8 cellular contexts compared by ENCODE assay signal in genomic region chr11:406796-407650, GRCh38. TPM values are rescaled to one million over a fixed set of nuclear protein-coding genes. Genes with fewer than 3 reads are reported as not detected.
DNase-seq lines count a peak whose midpoint lies in the region; ATAC-seq, FAIRE-seq and TF ChIP-seq lines count a peak whose summit lies in the region.

No MANE protein-coding gene starts in this region.

- ATAC-seq in GM21367 (IDR thresholded peaks at IDR 0.05; ENCODE audit: unreplicated experiment): peak; percentile 61
- peak; percentile 93 for ATAC-seq in GM12878

- H2AFZ ChIP-seq in GM12878 (ENCODE audit: control insufficient read depth, low read depth, low read length): peak overlapping the region; percentile 68

- H3K9me3 ChIP-seq in GM12878 (replicated peaks; ENCODE audit: control insufficient read depth, insufficient read depth, low read length): no peaks in the 10 kb centered on the region
- no peaks in the 10 kb centered on the region for H3K9me3 ChIP-seq in iPS-18a (ENCODE audit: control insufficient read depth, low read depth, low read length)

- H3K4me2 ChIP-seq in GM12878 (ENCODE audit: control insufficient read depth, insufficient read depth): peak overlapping the region; percentile 81

- no peaks in the 10 kb centered on the region for H3K79me2 ChIP-seq in GM12878 (ENCODE audit: control insufficient read depth, insufficient read depth, low read length)

- peak; percentile 64; the same call in 1 of the 2 replicates for TF ChIP-seq POLR2A in GM12878 (IDR thresholded peaks at IDR 0.05; ENCODE audit: low read depth, low read length)

- H3K4me3 ChIP-seq in GM12878: peak overlapping the region; percentile 44; the same call in 1 of the 2 replicates
- H3K4me3 ChIP-seq in iPS-18a (ENCODE audit: low read length): peak overlapping the region; percentile 50

- H3K4me3 Mint-ChIP-seq in IgD-negative memory B cell: peak overlapping the region in 3 of 4 donors; percentile 28 to 65 (median 46)

- H3K4me1 Mint-ChIP-seq in IgD-negative memory B cell: peaks cover 0 to 2% (median 2%) of the 10 kb centered on the region in 3 donors

- H3K27me3 Mint-ChIP-seq in IgD-negative memory B cell: peaks cover 5% of the 10 kb centered on the region

- TF ChIP-seq CTCF in C4-2B (conservative IDR thresholded peaks at IDR 0.05) (no peak), GM12878 (IDR thresholded peaks at IDR 0.05 in 2 of 3, conservative IDR thresholded peaks at IDR 0.05 in 1 of 3; ENCODE audit: control insufficient read depth in 2 of 3, extremely low read depth in 1 of 3, insufficient read depth in 1 of 3, low read depth in 3 of 3, low read length in 3 of 3) (peak; percentile 8 to 31 (median 30); a peak in 3 of 6 replicates)

- H3K36me3 Mint-ChIP-seq in IgD-negative memory B cell: peaks cover 1% of the 10 kb centered on the region

- SMC1A ChIA-PET in GM12878 (lab: Charles Lee; ENCODE audit: uncharacterized antibody, unreplicated experiment): interaction anchor here (0.7 kb wide), 1 partner anchor 35 kb away, joined by 3 read pairs; the partner anchor contains the start of gene ANO9

- no peaks in the 10 kb centered on the region for H3K36me3 ChIP-seq in GM12878 (ENCODE audit: control insufficient read depth in 2 of 2, insufficient read depth in 2 of 2, low read length in 1 of 2)
- no peaks in the 10 kb centered on the region for H3K36me3 ChIP-seq in iPS-18a (ENCODE audit: control insufficient read depth, low read depth, low read length)

- no TSS peak for BruUV-seq in GM12878 (replicated peaks; lab: Mats Ljungman, UMichigan)

- no peaks in the 10 kb centered on the region for H3K9me3 Mint-ChIP-seq in IgD-negative memory B cell

- H3K27ac Mint-ChIP-seq in IgD-negative memory B cell: peak overlapping the region in 2 of 3 donors; percentile 35 to 71

- H3K27me3 ChIP-seq in GM12878 (replicated peaks in 1 of 2; ENCODE audit: control insufficient read depth in 2 of 2, insufficient read depth in 2 of 2, low read length in 1 of 2) (no peaks in the 10 kb centered on the region), iPS-18a (ENCODE audit: control insufficient read depth, insufficient read depth, low read length) (peaks cover 5% of the 10 kb centered on the region)

- TF ChIP-seq EP300 in GM12878 (IDR thresholded peaks at IDR 0.05; ENCODE audit: borderline replicate concordance in 1 of 2, control insufficient read depth in 1 of 2, low read depth in 2 of 2, low read length in 2 of 2): no peak

- POLR2A ChIA-PET in GM12878 (lab: Charles Lee): interaction anchor here (0.5 to 1.8 kb wide), 3 partner anchors 29 to 100 kb away, joined by 3 to 10 read pairs (median 4); partner anchors contain the start of gene RNH1

- H3K27ac ChIP-seq in C4-2B: peak overlapping the region; percentile 59
- peak overlapping the region; percentile 44 for H3K27ac ChIP-seq in GM12878 (ENCODE audit: control insufficient read depth, insufficient read depth)
- no peak overlapping the region for H3K27ac ChIP-seq in iPS-18a (ENCODE audit: low read length)

- H3K9ac ChIP-seq in GM12878 (ENCODE audit: control insufficient read depth, insufficient read depth, low read length): peak overlapping the region; percentile 29; the same call in 1 of the 2 replicates
- no peak overlapping the region for H3K9ac ChIP-seq in iPS-18a (ENCODE audit: low read length)

- DNase-seq in T-helper 9 cell (peak; percentile 93), GM12878 (ENCODE audit: low read depth, low spot score) (peak; percentile 37), DMS114 treated with DMSO at 0.1 percent for 48 hours (lab: John Stamatoyannopoulos, UW; ENCODE audit: unreplicated experiment) (no peak)
- DNase-seq in stimulated activated CD4-positive, alpha-beta T cell treated with anti-CD3 and anti-CD28 coated beads, Interleukin-12 subunit alpha, Interleukin-12 subunit beta, amount 100 ng/mL, for 24 hours (ENCODE audit: low read depth in 2 of 2): peak; percentile 76 to 78

- CTCF ChIA-PET in GM12878 (lab: Yijun Ruan, JAX): interaction anchor here (1.0 to 2.1 kb wide), 3 partner anchors 42 to 112 kb away, joined by 4 to 19 read pairs (median 4); partner anchors contain the start of gene PTDSS2

- FAIRE-seq in GM12878 (lab: Jason Lieb, UNC): peak; percentile 35

- 2% methylated on average over 65 of the region's 91 CpGs for WGBS in GM12878 (ENCODE audit: insufficient coverage, insufficient replicate concordance, low lambda C conversion rate, missing lambda C conversion rate)

- intact Hi-C loops in GM12878 (cut with micrococcal nuclease; ENCODE audit: unreplicated experiment): no loop called here

- H3K4me1 ChIP-seq in GM12878 (ENCODE audit: control insufficient read depth, insufficient read depth, low read length): peaks cover 6% of the 10 kb centered on the region; the same call in 1 of the 2 replicates
- H3K4me1 ChIP-seq in iPS-18a (ENCODE audit: control insufficient read depth, low read depth, low read length): no peaks in the 10 kb centered on the region

- no peaks in the 10 kb centered on the region for H4K20me1 ChIP-seq in GM12878 (ENCODE audit: control insufficient read depth, insufficient read depth)

- RAD21 ChIA-PET in GM12878 (lab: Charles Lee; ENCODE audit: unreplicated experiment): interaction anchor here (0.8 to 2.4 kb wide), 7 partner anchors 19 to 139 kb away, joined by 3 to 17 read pairs (median 5); partner anchors contain the start of gene PTDSS2

- in situ Hi-C loops in GM12878 (cut with MboI): no loop called here

- TF ChIP-seq RAD21 in GM12878 (IDR thresholded peaks at IDR 0.05; ENCODE audit: insufficient read depth, low read depth, low read length): peak; percentile 37; the same call in 1 of the 2 replicates

RNA-seq across cellular contexts. Expression of gene SIGIRR, which starts 7.8 kb away (rescaled TPM):
- 130 TPM for polyA plus RNA-seq in IgD-negative memory B cell
- total RNA-seq in GM12878 (2013; cell fraction: nucleolus; rRNA removed): 3.3 and 3.7 TPM in 2 replicates
- total RNA-seq in GM12878 (2014; rRNA removed): 5.2 and 6.5 TPM in 2 replicates
- 1.9 and 3.8 TPM in 2 replicates for total RNA-seq in GM12878 (2014; rRNA removed; fragmentation: Illumina TruSeq; extraction: Trizol)
- total RNA-seq in GM12878 (2021): 10.1 and 10.9 TPM in 2 replicates
- 3.5 TPM for polyA plus RNA-seq in GM12878 (2011; ENCODE audit: low read depth)
- 2.2 and 5.1 TPM in 2 replicates for polyA plus RNA-seq in GM12878 (2011; rRNA removed)
- polyA plus RNA-seq in GM12878 (2011; cell fraction: cytosol; rRNA removed): 8.6 and 12.4 TPM in 2 replicates
- polyA plus RNA-seq in GM12878 (2011; cell fraction: nucleus; rRNA removed): 22.5 TPM in 2 replicates
- polyA plus RNA-seq in GM12878 (2012): 8.7 and 14.5 TPM in 2 replicates
- 0.82 and 1.7 TPM in 2 replicates for polyA plus RNA-seq in GM12878 (2014; fragmentation: Illumina TruSeq; extraction: Trizol)
- polyA plus RNA-seq in GM12878 (2014; fragmentation: Nextera tagmentation; extraction: Ambion mirVana): 1 to 10 TPM in 1 of 2 experiments, under 1 TPM in 1; 0.18 to 1.2 TPM
- polyA plus RNA-seq in GM12878 (2014; rRNA removed): 10.5 and 10.8 TPM in 2 replicates
- 1 to 10 TPM; 5.2 to 7.2 TPM for polyA plus RNA-seq in GM12878 (2016; fragmentation: Nextera tagmentation; extraction: Ambion mirVana)
- polyA minus RNA-seq in GM12878 (2011; rRNA and poly(A)+ RNA removed): 1.7 and 4.0 TPM in 2 replicates
- 4.8 and 5.9 TPM in 2 replicates for polyA minus RNA-seq in GM12878 (2011; cell fraction: cytosol; rRNA and poly(A)+ RNA removed)
- polyA minus RNA-seq in GM12878 (2011; cell fraction: nucleus; rRNA and poly(A)+ RNA removed): 3.1 and 3.3 TPM in 2 replicates

RNA-seq across cellular contexts. Expression of gene PKP3, which starts 13.0 kb away (rescaled TPM):
- not detected for polyA plus RNA-seq in IgD-negative memory B cell
- total RNA-seq in GM12878 (2013; cell fraction: nucleolus; rRNA removed): not detected in 2 replicates
- total RNA-seq in GM12878 (2014; rRNA removed): not detected in 2 replicates
- not detected in 2 replicates for total RNA-seq in GM12878 (2014; rRNA removed; fragmentation: Illumina TruSeq; extraction: Trizol)
- total RNA-seq in GM12878 (2021): 0.37 and 0.90 TPM in 2 replicates
- not detected for polyA plus RNA-seq in GM12878 (2011; ENCODE audit: low read depth)
- not detected in 2 replicates for polyA plus RNA-seq in GM12878 (2011; rRNA removed)
- 0.05 TPM in 1 of 2 replicates, not detected in the other for polyA plus RNA-seq in GM12878 (2011; cell fraction: cytosol; rRNA removed)
- polyA plus RNA-seq in GM12878 (2011; cell fraction: nucleus; rRNA removed): 0.09 and 0.34 TPM in 2 replicates
- not detected in 2 replicates for polyA plus RNA-seq in GM12878 (2012)
- not detected in 2 replicates for polyA plus RNA-seq in GM12878 (2014; fragmentation: Illumina TruSeq; extraction: Trizol)
- not detected for polyA plus RNA-seq in GM12878 (2014; fragmentation: Nextera tagmentation; extraction: Ambion mirVana)
- 0.23 and 0.45 TPM in 2 replicates for polyA plus RNA-seq in GM12878 (2014; rRNA removed)
- polyA plus RNA-seq in GM12878 (2016; fragmentation: Nextera tagmentation; extraction: Ambion mirVana): not detected
- polyA minus RNA-seq in GM12878 (2011; rRNA and poly(A)+ RNA removed): not detected in 2 replicates
- 1.5 and 2.1 TPM in 2 replicates for polyA minus RNA-seq in GM12878 (2011; cell fraction: cytosol; rRNA and poly(A)+ RNA removed)
- 0.12 and 1.2 TPM in 2 replicates for polyA minus RNA-seq in GM12878 (2011; cell fraction: nucleus; rRNA and poly(A)+ RNA removed)

RNA-seq across cellular contexts. Expression of gene ANO9, which starts 34.8 kb away (rescaled TPM):
- polyA plus RNA-seq in IgD-negative memory B cell (4.9 TPM), GM12878 (2011; rRNA removed) (12.7 and 21.8 TPM in 2 replicates), GM12878 (2014; fragmentation: Illumina TruSeq; extraction: Trizol) (3.0 and 9.5 TPM in 2 replicates), GM12878 (2014; fragmentation: Nextera tagmentation; extraction: Ambion mirVana) (1 to 10 TPM in 1 of 2 experiments, under 1 TPM in 1; 0.21 to 1.6 TPM), GM12878 (2014; rRNA removed) (42.1 and 51.0 TPM in 2 replicates), GM12878 (2016; fragmentation: Nextera tagmentation; extraction: Ambion mirVana) (10 to 100 TPM; 11.0 to 13.0 TPM)
- 106 and 107 TPM in 2 replicates for total RNA-seq in GM12878 (2013; cell fraction: nucleolus; rRNA removed)
- total RNA-seq in GM12878 (2014; rRNA removed) (16.3 and 19.8 TPM in 2 replicates), GM12878 (2014; rRNA removed; fragmentation: Illumina TruSeq; extraction: Trizol) (7.6 and 9.4 TPM in 2 replicates), GM12878 (2021) (37.0 and 42.3 TPM in 2 replicates)
- 14.4 TPM for polyA plus RNA-seq in GM12878 (2011; ENCODE audit: low read depth)
- polyA plus RNA-seq in GM12878 (2011; cell fraction: cytosol; rRNA removed): 15.7 and 24.8 TPM in 2 replicates
- 445 and 483 TPM in 2 replicates for polyA plus RNA-seq in GM12878 (2011; cell fraction: nucleus; rRNA removed)
- polyA plus RNA-seq in GM12878 (2012): 46.7 and 48.0 TPM in 2 replicates
- polyA minus RNA-seq in GM12878 (2011; rRNA and poly(A)+ RNA removed): 7.8 and 14.5 TPM in 2 replicates
- 3.9 and 5.2 TPM in 2 replicates for polyA minus RNA-seq in GM12878 (2011; cell fraction: cytosol; rRNA and poly(A)+ RNA removed)
- polyA minus RNA-seq in GM12878 (2011; cell fraction: nucleus; rRNA and poly(A)+ RNA removed): 38.2 and 44.2 TPM in 2 replicates

RNA-seq across cellular contexts. Expression of gene B4GALNT4, which starts 37.7 kb away (rescaled TPM):
- polyA plus RNA-seq in IgD-negative memory B cell (not detected), GM12878 (2011; rRNA removed) (not detected in 2 replicates), GM12878 (2014; fragmentation: Illumina TruSeq; extraction: Trizol) (0.04 TPM in 1 of 2 replicates, not detected in the other), GM12878 (2014; fragmentation: Nextera tagmentation; extraction: Ambion mirVana) (not detected), GM12878 (2014; rRNA removed) (0.16 and 0.82 TPM in 2 replicates), GM12878 (2016; fragmentation: Nextera tagmentation; extraction: Ambion mirVana) (not detected)
- 0.23 TPM in 1 of 2 replicates, not detected in the other for total RNA-seq in GM12878 (2013; cell fraction: nucleolus; rRNA removed)
- total RNA-seq in GM12878 (2014; rRNA removed) (0.06 and 1.4 TPM in 2 replicates), GM12878 (2014; rRNA removed; fragmentation: Illumina TruSeq; extraction: Trizol) (0.18 TPM in 1 of 2 replicates, not detected in the other), GM12878 (2021) (0.29 and 0.74 TPM in 2 replicates)
- polyA plus RNA-seq in GM12878 (2011; ENCODE audit: low read depth): not detected
- polyA plus RNA-seq in GM12878 (2011; cell fraction: cytosol; rRNA removed): not detected in 2 replicates
- 0.07 TPM in 1 of 2 replicates, not detected in the other for polyA plus RNA-seq in GM12878 (2011; cell fraction: nucleus; rRNA removed)
- polyA plus RNA-seq in GM12878 (2012): 0.24 TPM in 1 of 2 replicates, not detected in the other
- polyA minus RNA-seq in GM12878 (2011; rRNA and poly(A)+ RNA removed): not detected in 2 replicates
- not detected in 2 replicates for polyA minus RNA-seq in GM12878 (2011; cell fraction: cytosol; rRNA and poly(A)+ RNA removed)
- not detected in 2 replicates for polyA minus RNA-seq in GM12878 (2011; cell fraction: nucleus; rRNA and poly(A)+ RNA removed)

RNA-seq across cellular contexts. Expression of gene PTDSS2, which starts 43.1 kb away (rescaled TPM):
- polyA plus RNA-seq in IgD-negative memory B cell (10.9 TPM), GM12878 (2011; rRNA removed) (6.0 and 9.1 TPM in 2 replicates), GM12878 (2014; fragmentation: Illumina TruSeq; extraction: Trizol) (6.1 and 9.9 TPM in 2 replicates), GM12878 (2014; fragmentation: Nextera tagmentation; extraction: Ambion mirVana) (under 1 TPM; 0.39 to 0.66 TPM), GM12878 (2014; rRNA removed) (18.4 and 18.5 TPM in 2 replicates), GM12878 (2016; fragmentation: Nextera tagmentation; extraction: Ambion mirVana) (10 to 100 TPM; 12.6 to 16.8 TPM)
- total RNA-seq in GM12878 (2013; cell fraction: nucleolus; rRNA removed): 62.9 and 72.6 TPM in 2 replicates
- total RNA-seq in GM12878 (2014; rRNA removed) (17.2 and 18.3 TPM in 2 replicates), GM12878 (2014; rRNA removed; fragmentation: Illumina TruSeq; extraction: Trizol) (4.8 and 6.6 TPM in 2 replicates), GM12878 (2021) (21.1 and 24.9 TPM in 2 replicates)
- polyA plus RNA-seq in GM12878 (2011; ENCODE audit: low read depth): 4.3 TPM
- polyA plus RNA-seq in GM12878 (2011; cell fraction: cytosol; rRNA removed): 15.2 and 17.0 TPM in 2 replicates
- polyA plus RNA-seq in GM12878 (2011; cell fraction: nucleus; rRNA removed): 92.1 and 99.5 TPM in 2 replicates
- polyA plus RNA-seq in GM12878 (2012): 14.4 and 15.3 TPM in 2 replicates
- 14.0 and 20.2 TPM in 2 replicates for polyA minus RNA-seq in GM12878 (2011; rRNA and poly(A)+ RNA removed)
- 3.5 and 4.7 TPM in 2 replicates for polyA minus RNA-seq in GM12878 (2011; cell fraction: cytosol; rRNA and poly(A)+ RNA removed)
- 14.5 and 26.6 TPM in 2 replicates for polyA minus RNA-seq in GM12878 (2011; cell fraction: nucleus; rRNA and poly(A)+ RNA removed)
